8 cellular contexts compared by ENCODE assay signal in genomic region chr12:109999983-110000505, GRCh38. TPM values are rescaled to one million over a fixed set of nuclear protein-coding genes. Genes with fewer than 3 reads are reported as not detected.
DNase-seq lines count a peak whose midpoint lies in the region; ATAC-seq, FAIRE-seq and TF ChIP-seq lines count a peak whose summit lies in the region.

No MANE protein-coding gene starts in this region.

- H3K4me1 Mint-ChIP-seq in endodermal cell = peaks cover 20% of the 10 kb centered on the region
- peaks cover 38 to 58% of the 10 kb centered on the region in 2 donors for H3K4me1 Mint-ChIP-seq in natural killer cell

- H3K36me3 Mint-ChIP-seq in endodermal cell (ENCODE audit: low read depth) (peaks cover 3% of the 10 kb centered on the region), natural killer cell (no peaks in the 10 kb centered on the region)

- FAIRE-seq in urothelium cell line (lab: Jason Lieb, UNC) = no peak

- no peaks in the 10 kb centered on the region for H3K27me3 ChIP-seq in endodermal cell (ENCODE audit: control insufficient read depth, insufficient read depth, low read length, poor library complexity, severe bottlenecking)

- no peak for ATAC-seq in natural killer cell

- H3K27ac ChIP-seq in SK-N-MC = no peak overlapping the region
- no peak overlapping the region for H3K27ac ChIP-seq in endodermal cell (ENCODE audit: low read depth, low read length)

- H3K4me1 ChIP-seq in endodermal cell (ENCODE audit: control insufficient read depth, insufficient read depth, low read length) = no peaks in the 10 kb centered on the region

- H3K9me3 Mint-ChIP-seq in endodermal cell (no peaks in the 10 kb centered on the region), natural killer cell (no peaks in the 10 kb centered on the region)

- H3K4me3 ChIP-seq in SK-N-MC (peak overlapping the region; percentile 80), endodermal cell (ENCODE audit: low read length) (peak overlapping the region; percentile 97)

- intact Hi-C loops in natural killer cell (cut with micrococcal nuclease) = loop anchor here (5.0 to 10.0 kb wide), 5 partner anchors 47 to 428 kb away; partner anchors contain the start of genes C12orf76, FAM222A, GLTP and MMAB

- WGBS in endodermal cell (ENCODE audit: insufficient coverage in 1 of 2, insufficient read length in 1 of 2), 2 experiments = 3 to 18% methylated on average over 7 to 17 of the region's 17 CpGs

- H3K9ac ChIP-seq in SK-N-MC (ENCODE audit: insufficient read length) (peak overlapping the region; percentile 89), endodermal cell (ENCODE audit: extremely low read depth, low read length, poor library complexity, severe bottlenecking) (peak overlapping the region; percentile 97)

- peak overlapping the region; percentile 83 for H3K27ac Mint-ChIP-seq in endodermal cell
- peak overlapping the region; percentile 82 to 96 for H3K27ac Mint-ChIP-seq in natural killer cell

- peak overlapping the region; percentile 79 for H3K4me3 Mint-ChIP-seq in endodermal cell
- peak overlapping the region; percentile 97 for H3K4me3 Mint-ChIP-seq in natural killer cell

- peak; percentile 33 for DNase-seq in activated T-cell treated with anti-CD3 and anti-CD28 coated beads, Interleukin-2, amount 50 U/mL, for 1 hour
- no peak for DNase-seq in activated T-cell treated with anti-CD3 and anti-CD28 coated beads for 4 hours
- DNase-seq in SK-N-MC (ENCODE audit: low read depth, low spot score) = no peak
- DNase-seq in endodermal cell = peak; percentile 76
- DNase-seq in natural killer cell = peak; percentile 22
- DNase-seq in NCI-H1105 treated with DMSO at 0.1 percent for 48 hours (lab: John Stamatoyannopoulos, UW) = no peak
- no peak for DNase-seq in stimulated activated CD4-positive, alpha-beta T cell treated with anti-CD3 and anti-CD28 coated beads, Interleukin-1b, Interleukin-23, amount 100 ng/mL, for 48 hours
- DNase-seq in urothelium cell line (ENCODE audit: low spot score) = no peak

- TF ChIP-seq CTCF in endodermal cell (conservative IDR thresholded peaks at IDR 0.05) (no peak), natural killer cell (IDR thresholded peaks at IDR 0.05) (no peak)

- H3K36me3 ChIP-seq in SK-N-MC (ENCODE audit: insufficient read depth, low read length) (no peaks in the 10 kb centered on the region), endodermal cell (ENCODE audit: control insufficient read depth, insufficient read depth, low read length) (peaks cover 10% of the 10 kb centered on the region)

- H3K27me3 Mint-ChIP-seq in endodermal cell (ENCODE audit: insufficient read depth) = no peaks in the 10 kb centered on the region
- no peaks in the 10 kb centered on the region for H3K27me3 Mint-ChIP-seq in natural killer cell (ENCODE audit: low read depth in 2 of 2)

- H3K9me3 ChIP-seq in SK-N-MC (ENCODE audit: low read depth, low read length) = no peaks in the 10 kb centered on the region
- H3K9me3 ChIP-seq in endodermal cell (ENCODE audit: control insufficient read depth, low read length) = no peaks in the 10 kb centered on the region

RNA-seq across cellular contexts. Expression of gene ANKRD13A, which starts 0.8 kb away (rescaled TPM):
- 10 to 100 TPM; 33.2 to 44.6 TPM for total RNA-seq in endodermal cell
- polyA plus RNA-seq in endodermal cell (2013, experiment 1 of 2) = 24.0 TPM
- 23.1 TPM for polyA plus RNA-seq in endodermal cell (2013, experiment 2 of 2)
- 10 to 100 TPM; 74.9 to 93.6 (median 90.7) TPM for total RNA-seq in natural killer cell

RNA-seq across cellular contexts. Expression of gene GIT2, which starts 3.9 kb away (rescaled TPM):
- total RNA-seq in endodermal cell = 10 to 100 TPM; 27.0 to 27.9 TPM
- 20.5 TPM for polyA plus RNA-seq in endodermal cell (2013, experiment 1 of 2)
- polyA plus RNA-seq in endodermal cell (2013, experiment 2 of 2) = 20.9 TPM
- total RNA-seq in natural killer cell = 100 to 1,000 TPM in 2 of 3 donors, 10 to 100 TPM in 1; 98.8 to 118 (median 117) TPM

RNA-seq across cellular contexts. Expression of gene C12orf76, which starts 48.3 kb away (rescaled TPM):
- total RNA-seq in endodermal cell (10 to 100 TPM; 19.6 to 23.5 TPM), natural killer cell (10 to 100 TPM in 2 of 3 donors, 1 to 10 TPM in 1; 9.9 to 12.1 (median 10.9) TPM)
- polyA plus RNA-seq in endodermal cell (2013, experiment 1 of 2) = 26.7 TPM
- 26.4 TPM for polyA plus RNA-seq in endodermal cell (2013, experiment 2 of 2)

Comparison
In these comparisons a context has a peak if more than half of its experiments do, and no peak if none do; other contexts are left out.
1. DNase-seq: peak in activated T-cell treated with anti-CD3 and anti-CD28 coated beads, Interleukin-2, amount 50 U/mL, for 1 hour (single experiment), endodermal cell (single experiment) and natural killer cell (single experiment); none in activated T-cell treated with anti-CD3 and anti-CD28 coated beads for 4 hours (single experiment), SK-N-MC (single experiment), NCI-H1105 treated with DMSO at 0.1 percent for 48 hours (single experiment), stimulated activated CD4-positive, alpha-beta T cell treated with anti-CD3 and anti-CD28 coated beads, Interleukin-1b, Interleukin-23, amount 100 ng/mL, for 48 hours (single experiment) and urothelium cell line (single experiment).